In genomic region chr6:150877928-150878327, GRCh38 we compare ENCODE assay signal across 2 cellular contexts.
TF ChIP-seq lines count a peak whose summit lies in the region.

No MANE protein-coding gene starts in this region.

TF ChIP-seq in GM23338, 12 proteins besides CTCF, POLR2A, EP300 and RAD21 (continued from another document):
- no peak for TF ChIP-seq ZNF462 (CRISPR knock-in tag; IDR thresholded peaks at IDR 0.05)
- no peak for TF ChIP-seq EZH2 (IDR thresholded peaks at IDR 0.05; ENCODE audit: low read depth, unreplicated experiment)
- TF ChIP-seq CREB1 (CRISPR knock-in tag; IDR thresholded peaks at IDR 0.05; ENCODE audit: low read depth): no peak
- no peak for TF ChIP-seq ZNF331 (CRISPR knock-in tag; IDR thresholded peaks at IDR 0.05; ENCODE audit: low read depth)
- TF ChIP-seq JUNB (IDR thresholded peaks at IDR 0.05; ENCODE audit: unreplicated experiment): no peak
- no peak for TF ChIP-seq NANOG (IDR thresholded peaks at IDR 0.05; ENCODE audit: borderline replicate concordance)
- TF ChIP-seq STAT1 (IDR thresholded peaks at IDR 0.05; ENCODE audit: unreplicated experiment): no peak
- TF ChIP-seq REST (IDR thresholded peaks at IDR 0.05; ENCODE audit: unreplicated experiment): no peak
- no peak for TF ChIP-seq ETS1 (IDR thresholded peaks at IDR 0.05)
- TF ChIP-seq POLR2AphosphoS5 (IDR thresholded peaks at IDR 0.05; ENCODE audit: low read depth): no peak

TF ChIP-seq in liver, 16 proteins besides CTCF, POLR2A, EP300 and RAD21 (continued from another document):
- TF ChIP-seq MAX (IDR thresholded peaks at IDR 0.05) (no peak), TAF1 (conservative IDR thresholded peaks at IDR 0.05) (no peak), YY1 (IDR thresholded peaks at IDR 0.05) (no peak), JUND (IDR thresholded peaks at IDR 0.05) (peak in 1 of 2 donors; percentile 58), HNF4G (IDR thresholded peaks at IDR 0.05) (peak; percentile 85), HNF4A (conservative IDR thresholded peaks at IDR 0.05) (peak; percentile 94 to 95), REST (IDR thresholded peaks at IDR 0.05) (no peak), GABPA (IDR thresholded peaks at IDR 0.05 in 1 of 2, conservative IDR thresholded peaks at IDR 0.05 in 1 of 2) (no peak)
